Comparison of ENCODE assay signal across 31 cellular contexts in genomic region chr5:140172473-140172872, GRCh38.
"Had no signal": no experiment of that assay in that cellular context is flagged by ENCODE, and none has a peak within 500 bp of the region (broad histone marks: within the 10 kb centered on the region; RNA-seq: fewer than 3 reads in every experiment).

No MANE protein-coding gene starts in this region.

- H3K36me3 Mint-ChIP-seq: natural killer cell; neural progenitor cell; stimulated activated memory B cell treated with anti-CD40 and anti-IgM and Interleukin-4, amounts not matched to agents 10 μg/mL and 1 μg/mL and 100 μg/mL, for 72 hours; type B pancreatic cell had no signal

- H3K36me3 ChIP-seq: neural progenitor cell, ovary, spleen, suprapubic skin, tibial artery, transverse colon, upper lobe of right lung, uterus had no signal

- H3K9me3 ChIP-seq: ovary, psoas muscle, spleen, suprapubic skin, testis, tibial artery, transverse colon, upper lobe of right lung, uterus had no signal

- DNase-seq: natural killer cell; occipital lobe; ovary; posterior cingulate gyrus; psoas muscle; spleen; stimulated activated CD4-positive, alpha-beta T cell treated with anti-CD3 and anti-CD28 coated beads, Interleukin-12 subunit alpha, Interleukin-12 subunit beta, amount 100 ng/mL, for 4 hours; stimulated activated CD4-positive, alpha-beta T cell treated with anti-CD3 and anti-CD28 coated beads, Interleukin-1b, Interleukin-23, amount 100 ng/mL, for 48 hours; stimulated activated CD4-positive, alpha-beta T cell treated with anti-CD3 and anti-CD28 coated beads, Interleukin-4, amount 100 ng/mL, for 1 hour; stimulated activated CD4-positive, alpha-beta T cell treated with anti-CD3 and anti-CD28 coated beads, Interleukin-4, amount 100 ng/mL, for 4 hours; stimulated activated CD8-positive, alpha-beta memory T cell treated with anti-CD3 and anti-CD28 coated beads, Interleukin-4, amount 100 ng/mL, for 48 hours; stimulated activated naive CD4-positive, alpha-beta T cell; stimulated activated naive CD8-positive, alpha-beta T cell treated with anti-CD3 and anti-CD28 coated beads, Interleukin-15, amount 100 ng/mL, for 72 hours; stimulated activated naive CD8-positive, alpha-beta T cell treated with anti-CD3 and anti-CD28 coated beads, Interleukin-15, Interleukin-2, amounts not matched to agents 100 U/mL and 50 U/mL, for 24 hours; substantia nigra; testis; transverse colon; upper lobe of right lung; uterus had no signal

- H3K4me3 ChIP-seq: neural progenitor cell, ovary, psoas muscle, skin epidermis, smooth muscle cell, spleen, suprapubic skin, testis, tibial artery, transverse colon, upper lobe of right lung, uterus had no signal

- ATAC-seq: natural killer cell; psoas muscle; right cardiac atrium; sciatic nerve; stimulated activated memory B cell treated with anti-CD40 and anti-IgM and Interleukin-4, amounts not matched to agents 10 μg/mL and 1 μg/mL and 100 μg/mL, for 72 hours; stimulated activated naive CD8-positive, alpha-beta T cell treated with anti-CD3 and anti-CD28 coated beads, Interleukin-15, amount 100 ng/mL, for 72 hours; stimulated activated naive CD8-positive, alpha-beta T cell treated with anti-CD3 and anti-CD28 coated beads, Interleukin-15, Interleukin-2, amounts not matched to agents 100 U/mL and 50 U/mL, for 24 hours; upper lobe of right lung had no signal

- H3K4me2 ChIP-seq: neural progenitor cell, smooth muscle cell had no signal

- H2AFZ ChIP-seq: neural progenitor cell, parathyroid adenoma had no signal

- H3K9me3 Mint-ChIP-seq: natural killer cell; nephron; neural progenitor cell; stimulated activated memory B cell treated with anti-CD40 and anti-IgM and Interleukin-4, amounts not matched to agents 10 μg/mL and 1 μg/mL and 100 μg/mL, for 72 hours; stimulated activated naive CD8-positive, alpha-beta T cell treated with anti-CD3 and anti-CD28 coated beads, Interleukin-15, amount 100 ng/mL, for 72 hours; type B pancreatic cell had no signal

- H3K4me1 ChIP-seq: uterus had no signal

- H3K4me3 Mint-ChIP-seq: natural killer cell; neural progenitor cell; stimulated activated memory B cell treated with anti-CD40 and anti-IgM and Interleukin-4, amounts not matched to agents 10 μg/mL and 1 μg/mL and 100 μg/mL, for 72 hours; stimulated activated naive CD8-positive, alpha-beta T cell treated with anti-CD3 and anti-CD28 coated beads, Interleukin-15, amount 100 ng/mL, for 72 hours; type B pancreatic cell had no signal

- H3K27ac Mint-ChIP-seq: neural progenitor cell; progenitor cell of endocrine pancreas; stimulated activated memory B cell treated with anti-CD40 and anti-IgM and Interleukin-4, amounts not matched to agents 10 μg/mL and 1 μg/mL and 100 μg/mL, for 72 hours; stimulated activated naive CD8-positive, alpha-beta T cell treated with anti-CD3 and anti-CD28 coated beads, Interleukin-15, amount 100 ng/mL, for 72 hours had no signal

- H3K27ac ChIP-seq: neural progenitor cell, ovary, parathyroid adenoma, psoas muscle, skin epidermis, spleen, suprapubic skin, testis, tibial artery, transverse colon, upper lobe of right lung, uterus had no signal

- H3K27me3 Mint-ChIP-seq: stimulated activated memory B cell treated with anti-CD40 and anti-IgM and Interleukin-4, amounts not matched to agents 10 μg/mL and 1 μg/mL and 100 μg/mL, for 72 hours had no signal

- H3K27me3 ChIP-seq: ovary, spleen, suprapubic skin, testis, tibial artery, transverse colon, upper lobe of right lung, uterus had no signal
